In genomic region chr7:35801392-35802101, GRCh38 we compare ENCODE assay signal across 1 cellular context.
TF ChIP-seq lines count a peak whose summit lies in the region.

No MANE protein-coding gene starts in this region.

TF ChIP-seq in K562, 482 proteins besides CTCF, POLR2A, EP300 and RAD21 (continued from another document and continues in another):
- TF ChIP-seq ZNF592 (IDR thresholded peaks at IDR 0.05) = no peak
- TF ChIP-seq CLOCK (CRISPR knock-in tag; IDR thresholded peaks at IDR 0.05; ENCODE audit: borderline replicate concordance) = no peak
- no peak for TF ChIP-seq POLR3A (IDR thresholded peaks at IDR 0.05; ENCODE audit: borderline replicate concordance, extremely low read depth, insufficient read depth, insufficient read length)
- TF ChIP-seq GTF3C2 (IDR thresholded peaks at IDR 0.05; ENCODE audit: borderline replicate concordance, extremely low read depth, insufficient read length) = no peak
- TF ChIP-seq, protein P1, sequence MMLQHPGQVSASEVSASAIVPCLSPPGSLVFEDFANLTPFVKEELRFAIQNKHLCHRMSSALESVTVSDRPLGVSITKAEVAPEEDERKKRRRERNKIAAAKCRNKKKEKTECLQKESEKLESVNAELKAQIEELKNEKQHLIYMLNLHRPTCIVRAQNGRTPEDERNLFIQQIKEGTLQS (IDR thresholded peaks at IDR 0.05) = no peak
- TF ChIP-seq, protein P1 (CRISPR knock-in tag; conservative IDR thresholded peaks at IDR 0.05) = no peak
- no peak for TF ChIP-seq XRCC3 (IDR thresholded peaks at IDR 0.05)
- TF ChIP-seq NRF1 (conservative IDR thresholded peaks at IDR 0.05 in 1 of 2, IDR thresholded peaks at IDR 0.05 in 1 of 2) = 0 out of 4 replicates have a peak, but pooled peaks of 1 of the 2 experiments have one; percentile 20
- TF ChIP-seq, protein P2, sequence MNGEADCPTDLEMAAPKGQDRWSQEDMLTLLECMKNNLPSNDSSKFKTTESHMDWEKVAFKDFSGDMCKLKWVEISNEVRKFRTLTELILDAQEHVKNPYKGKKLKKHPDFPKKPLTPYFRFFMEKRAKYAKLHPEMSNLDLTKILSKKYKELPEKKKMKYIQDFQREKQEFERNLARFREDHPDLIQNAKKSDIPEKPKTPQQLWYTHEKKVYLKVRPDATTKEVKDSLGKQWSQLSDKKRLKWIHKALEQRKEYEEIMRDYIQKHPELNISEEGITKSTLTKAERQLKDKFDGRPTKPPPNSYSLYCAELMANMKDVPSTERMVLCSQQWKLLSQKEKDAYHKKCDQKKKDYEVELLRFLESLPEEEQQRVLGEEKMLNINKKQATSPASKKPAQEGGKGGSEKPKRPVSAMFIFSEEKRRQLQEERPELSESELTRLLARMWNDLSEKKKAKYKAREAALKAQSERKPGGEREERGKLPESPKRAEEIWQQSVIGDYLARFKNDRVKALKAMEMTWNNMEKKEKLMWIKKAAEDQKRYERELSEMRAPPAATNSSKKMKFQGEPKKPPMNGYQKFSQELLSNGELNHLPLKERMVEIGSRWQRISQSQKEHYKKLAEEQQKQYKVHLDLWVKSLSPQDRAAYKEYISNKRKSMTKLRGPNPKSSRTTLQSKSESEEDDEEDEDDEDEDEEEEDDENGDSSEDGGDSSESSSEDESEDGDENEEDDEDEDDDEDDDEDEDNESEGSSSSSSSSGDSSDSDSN (IDR thresholded peaks at IDR 0.05; ENCODE audit: borderline replicate concordance in 1 of 2, low read depth in 2 of 2, low read length in 2 of 2) = peak; percentile 71 to 89; a peak in 2 of 4 replicates
- no peak for TF ChIP-seq ZNF316 (IDR thresholded peaks at IDR 0.05)
- peak; percentile 45; the same call in 1 of the 2 replicates for TF ChIP-seq LCOR (CRISPR knock-in tag; IDR thresholded peaks at IDR 0.05)
- TF ChIP-seq, protein P3, sequence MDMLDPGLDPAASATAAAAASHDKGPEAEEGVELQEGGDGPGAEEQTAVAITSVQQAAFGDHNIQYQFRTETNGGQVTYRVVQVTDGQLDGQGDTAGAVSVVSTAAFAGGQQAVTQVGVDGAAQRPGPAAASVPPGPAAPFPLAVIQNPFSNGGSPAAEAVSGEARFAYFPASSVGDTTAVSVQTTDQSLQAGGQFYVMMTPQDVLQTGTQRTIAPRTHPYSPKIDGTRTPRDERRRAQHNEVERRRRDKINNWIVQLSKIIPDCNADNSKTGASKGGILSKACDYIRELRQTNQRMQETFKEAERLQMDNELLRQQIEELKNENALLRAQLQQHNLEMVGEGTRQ (CRISPR knock-in tag; IDR thresholded peaks at IDR 0.05) = no peak
- TF ChIP-seq MAZ (CRISPR knock-in tag; conservative IDR thresholded peaks at IDR 0.05 in 1 of 2, IDR thresholded peaks at IDR 0.05 in 1 of 2) = peak in 1 of 2 experiments; percentile 71; a peak in 1 of 4 replicates
- 0 out of 2 replicates have a peak, but pooled peaks have one; percentile 35 for TF ChIP-seq ZBTB17 (CRISPR knock-in tag; IDR thresholded peaks at IDR 0.05)
- no peak for TF ChIP-seq ZNF717 (CRISPR knock-in tag; IDR thresholded peaks at IDR 0.05)
- TF ChIP-seq CTBP1 (IDR thresholded peaks at IDR 0.05; ENCODE audit: borderline replicate concordance) = peak; percentile 72
- 0 out of 2 replicates have a peak, but pooled peaks have one; percentile 66 for TF ChIP-seq FOXP1 (CRISPR knock-in tag; IDR thresholded peaks at IDR 0.05)
- TF ChIP-seq JUN (IDR thresholded peaks at IDR 0.05; ENCODE audit: borderline replicate concordance, low read depth, low read length) = no peak
- TF ChIP-seq JUN (CRISPR knock-in tag; IDR thresholded peaks at IDR 0.05; ENCODE audit: borderline replicate concordance) = no peak
- TF ChIP-seq, protein P4, sequence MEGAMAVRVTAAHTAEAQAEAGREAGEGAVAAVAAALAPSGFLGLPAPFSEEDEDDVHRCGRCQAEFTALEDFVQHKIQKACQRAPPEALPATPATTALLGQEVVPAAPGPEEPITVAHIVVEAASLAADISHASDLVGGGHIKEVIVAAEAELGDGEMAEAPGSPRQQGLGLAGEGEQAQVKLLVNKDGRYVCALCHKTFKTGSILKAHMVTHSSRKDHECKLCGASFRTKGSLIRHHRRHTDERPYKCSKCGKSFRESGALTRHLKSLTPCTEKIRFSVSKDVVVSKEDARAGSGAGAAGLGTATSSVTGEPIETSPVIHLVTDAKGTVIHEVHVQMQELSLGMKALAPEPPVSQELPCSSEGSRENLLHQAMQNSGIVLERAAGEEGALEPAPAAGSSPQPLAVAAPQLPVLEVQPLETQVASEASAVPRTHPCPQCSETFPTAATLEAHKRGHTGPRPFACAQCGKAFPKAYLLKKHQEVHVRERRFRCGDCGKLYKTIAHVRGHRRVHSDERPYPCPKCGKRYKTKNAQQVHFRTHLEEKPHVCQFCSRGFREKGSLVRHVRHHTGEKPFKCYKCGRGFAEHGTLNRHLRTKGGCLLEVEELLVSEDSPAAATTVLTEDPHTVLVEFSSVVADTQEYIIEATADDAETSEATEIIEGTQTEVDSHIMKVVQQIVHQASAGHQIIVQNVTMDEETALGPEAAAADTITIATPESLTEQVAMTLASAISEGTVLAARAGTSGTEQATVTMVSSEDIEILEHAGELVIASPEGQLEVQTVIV (CRISPR knock-in tag; IDR thresholded peaks at IDR 0.05; ENCODE audit: borderline replicate concordance) = no peak
- TF ChIP-seq, protein P5, sequence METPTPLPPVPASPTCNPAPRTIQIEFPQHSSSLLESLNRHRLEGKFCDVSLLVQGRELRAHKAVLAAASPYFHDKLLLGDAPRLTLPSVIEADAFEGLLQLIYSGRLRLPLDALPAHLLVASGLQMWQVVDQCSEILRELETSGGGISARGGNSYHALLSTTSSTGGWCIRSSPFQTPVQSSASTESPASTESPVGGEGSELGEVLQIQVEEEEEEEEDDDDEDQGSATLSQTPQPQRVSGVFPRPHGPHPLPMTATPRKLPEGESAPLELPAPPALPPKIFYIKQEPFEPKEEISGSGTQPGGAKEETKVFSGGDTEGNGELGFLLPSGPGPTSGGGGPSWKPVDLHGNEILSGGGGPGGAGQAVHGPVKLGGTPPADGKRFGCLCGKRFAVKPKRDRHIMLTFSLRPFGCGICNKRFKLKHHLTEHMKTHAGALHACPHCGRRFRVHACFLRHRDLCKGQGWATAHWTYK (CRISPR knock-in tag; IDR thresholded peaks at IDR 0.05) = 0 out of 2 replicates have a peak, but pooled peaks have one; percentile 13
- TF ChIP-seq NONO (IDR thresholded peaks at IDR 0.05; ENCODE audit: low read depth in 2 of 2, low read length in 1 of 2) = peak; percentile 35 to 43; a peak in 2 of 4 replicates
- TF ChIP-seq KLF16 (IDR thresholded peaks at IDR 0.05) = no peak
- TF ChIP-seq SNAPC5 (CRISPR knock-in tag; IDR thresholded peaks at IDR 0.05) = no peak
- no peak for TF ChIP-seq FOS (IDR thresholded peaks at IDR 0.05; ENCODE audit: extremely low read depth, insufficient read length)
- no peak for TF ChIP-seq RFX1 (IDR thresholded peaks at IDR 0.05)
- TF ChIP-seq PRMT5 (CRISPR knock-in tag; IDR thresholded peaks at IDR 0.05) = no peak
- TF ChIP-seq, protein P6, sequence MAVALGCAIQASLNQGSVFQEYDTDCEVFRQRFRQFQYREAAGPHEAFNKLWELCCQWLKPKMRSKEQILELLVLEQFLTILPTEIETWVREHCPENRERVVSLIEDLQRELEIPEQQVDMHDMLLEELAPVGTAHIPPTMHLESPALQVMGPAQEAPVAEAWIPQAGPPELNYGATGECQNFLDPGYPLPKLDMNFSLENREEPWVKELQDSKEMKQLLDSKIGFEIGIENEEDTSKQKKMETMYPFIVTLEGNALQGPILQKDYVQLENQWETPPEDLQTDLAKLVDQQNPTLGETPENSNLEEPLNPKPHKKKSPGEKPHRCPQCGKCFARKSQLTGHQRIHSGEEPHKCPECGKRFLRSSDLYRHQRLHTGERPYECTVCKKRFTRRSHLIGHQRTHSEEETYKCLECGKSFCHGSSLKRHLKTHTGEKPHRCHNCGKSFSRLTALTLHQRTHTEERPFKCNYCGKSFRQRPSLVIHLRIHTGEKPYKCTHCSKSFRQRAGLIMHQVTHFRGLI (CRISPR knock-in tag; IDR thresholded peaks at IDR 0.05) = no peak
- no peak for TF ChIP-seq SIRT6 (IDR thresholded peaks at IDR 0.05; ENCODE audit: low read depth, low read length)
- no peak for TF ChIP-seq TAF15 (IDR thresholded peaks at IDR 0.05; ENCODE audit: low read depth, low read length)
- no peak for TF ChIP-seq PYGO2 (tag; IDR thresholded peaks at IDR 0.05)
- TF ChIP-seq RFX5 (IDR thresholded peaks at IDR 0.05; ENCODE audit: low read depth, low read length) = no peak
